Comparison of ENCODE assay signal across 1 cellular context in the genomic region with DNA sequence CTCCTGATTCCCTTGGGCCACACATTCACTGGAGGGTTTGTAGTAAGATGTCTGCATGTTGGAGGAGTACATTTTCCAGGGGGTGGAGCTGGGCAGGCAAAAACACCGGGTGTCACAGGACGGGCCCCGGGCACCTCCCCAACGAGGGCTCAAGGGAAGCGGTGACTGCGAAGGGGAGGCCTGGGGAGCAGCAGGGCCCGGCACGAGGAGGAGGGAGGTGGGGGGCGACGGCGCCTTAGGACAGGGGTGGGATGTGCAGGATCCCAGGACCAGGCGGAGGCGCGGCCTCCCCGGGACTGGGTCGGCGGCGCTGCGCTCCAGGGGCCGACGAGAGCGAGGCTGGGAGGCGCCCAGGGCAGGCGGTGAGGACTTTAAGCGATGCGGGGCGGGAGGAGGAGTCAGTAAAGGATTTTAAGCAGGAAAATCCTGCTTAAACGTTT.
TF ChIP-seq lines count a peak whose summit lies in the region.

No MANE protein-coding gene starts in this region.

TF ChIP-seq in H1, 55 proteins besides CTCF, POLR2A, EP300 and RAD21:
- TF ChIP-seq SIRT6 (IDR thresholded peaks at IDR 0.05; ENCODE audit: low read length), result no peak
- TF ChIP-seq TEAD4 (IDR thresholded peaks at IDR 0.05; ENCODE audit: low read depth, low read length), result no peak
- TF ChIP-seq KDM5A (IDR thresholded peaks at IDR 0.05; ENCODE audit: low read length), result no peak
- no peak for TF ChIP-seq CHD2 (IDR thresholded peaks at IDR 0.05; ENCODE audit: low read length)
- TF ChIP-seq RXRA (IDR thresholded peaks at IDR 0.05; ENCODE audit: insufficient read depth, low read depth, low read length), result no peak
- TF ChIP-seq SP2 (IDR thresholded peaks at IDR 0.05; ENCODE audit: low read length), result no peak
- no peak for TF ChIP-seq BACH1 (IDR thresholded peaks at IDR 0.05; ENCODE audit: low read length)
- no peak for TF ChIP-seq CTBP2 (IDR thresholded peaks at IDR 0.05; ENCODE audit: borderline replicate concordance, insufficient read depth, insufficient read length, low read length)
- no peak for TF ChIP-seq TBP (IDR thresholded peaks at IDR 0.05; ENCODE audit: low read depth, low read length)
- no peak for TF ChIP-seq CBX8 (IDR thresholded peaks at IDR 0.05; ENCODE audit: borderline replicate concordance, low read depth, low read length)
- no peak for TF ChIP-seq RNF2 (IDR thresholded peaks at IDR 0.05; ENCODE audit: borderline replicate concordance, low read depth, low read length, missing control alignments, poor library complexity, severe bottlenecking)
TF ChIP-seq in H1: peak in this region for 0.
